Comparison of ENCODE assay signal across 8 cellular contexts in genomic region chr16:57042157-57043111, GRCh38. TPM values are rescaled to one million over a fixed set of nuclear protein-coding genes. Genes with fewer than 3 reads are reported as not detected.
DNase-seq lines count a peak whose midpoint lies in the region; ATAC-seq, FAIRE-seq and TF ChIP-seq lines count a peak whose summit lies in the region.

No MANE protein-coding gene starts in this region.

- peak overlapping the region; percentile 46 for H3K9ac ChIP-seq in GM12878 (ENCODE audit: control insufficient read depth, insufficient read depth, low read length)

- peak overlapping the region; percentile 43; the same call in 1 of the 2 replicates for H3K4me3 ChIP-seq in GM12878

- intact Hi-C loops in GM12878 (cut with micrococcal nuclease; ENCODE audit: unreplicated experiment): loop anchor here (5.0 kb wide), 1 partner anchor 40 kb away; no protein-coding TSS in a partner anchor

- peak overlapping the region; percentile 75 for H3K4me2 ChIP-seq in GM12878 (ENCODE audit: control insufficient read depth, insufficient read depth)

- H3K27me3 ChIP-seq in GM12878 (replicated peaks in 1 of 2; ENCODE audit: control insufficient read depth in 2 of 2, insufficient read depth in 2 of 2, low read length in 1 of 2): no peaks in the 10 kb centered on the region

- no peak overlapping the region for H2AFZ ChIP-seq in GM12878 (ENCODE audit: control insufficient read depth, low read depth, low read length)

- SMC1A ChIA-PET in GM12878 (lab: Charles Lee; ENCODE audit: uncharacterized antibody, unreplicated experiment): interaction anchor here (0.6 to 6.8 kb wide), 22 partner anchors 10 to 481 kb away, joined by 3 to 111 read pairs (median 6); partner anchors contain the start of gene NLRC5

- peak overlapping the region; percentile 78 for H3K27ac ChIP-seq in GM12878 (ENCODE audit: control insufficient read depth, insufficient read depth)

- peaks cover 93% of the 10 kb centered on the region for H3K4me1 ChIP-seq in GM12878 (ENCODE audit: control insufficient read depth, insufficient read depth, low read length)

- RAD21 ChIA-PET in GM12878 (lab: Charles Lee; ENCODE audit: unreplicated experiment): interaction anchor here (0.7 to 6.0 kb wide), 23 partner anchors 10 to 297 kb away, joined by 3 to 108 read pairs (median 6); partner anchors contain the start of gene NLRC5

- POLR2A ChIA-PET in GM12878 (lab: Charles Lee): interaction anchor here (0.9 to 6.0 kb wide), 16 partner anchors 14 to 101 kb away, joined by 3 to 104 read pairs (median 6); partner anchors contain the start of gene NLRC5

- H3K79me2 ChIP-seq in GM12878 (ENCODE audit: control insufficient read depth, insufficient read depth, low read length): peaks cover 1% of the 10 kb centered on the region; the same call in 1 of the 2 replicates

- TF ChIP-seq POLR2A in GM12878 (IDR thresholded peaks at IDR 0.05; ENCODE audit: low read depth, low read length): no peak; the same call in 1 of the 2 replicates

- CTCF ChIA-PET in GM12878 (lab: Yijun Ruan, JAX): interaction anchor here (0.8 to 7.8 kb wide), 15 partner anchors 15 to 125 kb away, joined by 3 to 155 read pairs (median 4); partner anchors contain the start of genes CETP and NLRC5

- ATAC-seq in GM18858 (IDR thresholded peaks at IDR 0.05; ENCODE audit: unreplicated experiment): peak; percentile 68
- ATAC-seq in HG03045 (IDR thresholded peaks at IDR 0.05; ENCODE audit: unreplicated experiment): peak; percentile 62
- ATAC-seq in GM12878: peak; percentile 76

- DNase-seq in T-helper 22 cell (ENCODE audit: low read depth) (peak; percentile 60), GM12878 (ENCODE audit: low read depth, low spot score) (peak; percentile 88), HK-2 (ENCODE audit: unreplicated experiment) (no peak), NCI-H2081 (lab: John Stamatoyannopoulos, UW) (no peak), DMS53 treated with DMSO at 0.1 percent for 48 hours (lab: John Stamatoyannopoulos, UW; ENCODE audit: unreplicated experiment) (no peak)
- peak; percentile 58 for DNase-seq in stimulated activated CD8-positive, alpha-beta memory T cell treated with anti-CD3 and anti-CD28 coated beads, Interleukin-15, amount 100 ng/mL, for 1 hour (ENCODE audit: low read depth)

- peak; percentile 36; the same call in 1 of the 2 replicates for TF ChIP-seq RAD21 in GM12878 (IDR thresholded peaks at IDR 0.05; ENCODE audit: insufficient read depth, low read depth, low read length)

- TF ChIP-seq CTCF in GM12878 (IDR thresholded peaks at IDR 0.05 in 2 of 3, conservative IDR thresholded peaks at IDR 0.05 in 1 of 3; ENCODE audit: control insufficient read depth in 2 of 3, extremely low read depth in 1 of 3, insufficient read depth in 1 of 3, low read depth in 3 of 3, low read length in 3 of 3): peak in 1 of 3 experiments; percentile 15; a peak in 1 of 6 replicates

- H3K9me3 ChIP-seq in GM12878 (replicated peaks; ENCODE audit: control insufficient read depth, insufficient read depth, low read length): no peaks in the 10 kb centered on the region; the same call in 2 of the 3 replicates

- 1% methylated on average over 14 of the region's 14 CpGs for WGBS in GM12878 (ENCODE audit: insufficient coverage, insufficient replicate concordance, low lambda C conversion rate, missing lambda C conversion rate)

- H4K20me1 ChIP-seq in GM12878 (ENCODE audit: control insufficient read depth, insufficient read depth): no peaks in the 10 kb centered on the region

- peaks cover 7 to 16% of the 10 kb centered on the region in 2 experiments for H3K36me3 ChIP-seq in GM12878 (ENCODE audit: control insufficient read depth in 2 of 2, insufficient read depth in 2 of 2, low read length in 1 of 2)

- FAIRE-seq in GM12878 (lab: Jason Lieb, UNC): peak; percentile 66

- TF ChIP-seq EP300 in GM12878 (IDR thresholded peaks at IDR 0.05; ENCODE audit: borderline replicate concordance in 1 of 2, control insufficient read depth in 1 of 2, low read depth in 2 of 2, low read length in 2 of 2): peak; percentile 77 to 83

- BruUV-seq in GM12878 (replicated peaks; lab: Mats Ljungman, UMichigan): no TSS peak

- in situ Hi-C loops in GM12878 (cut with MboI): loop anchor here (5.0 kb wide), 2 partner anchors 70 to 175 kb away; partner anchors contain the start of gene SLC12A3

TF ChIP-seq in GM12878, 131 proteins besides CTCF, POLR2A, EP300 and RAD21 (continues in another document):
- TF ChIP-seq KAT2A (conservative IDR thresholded peaks at IDR 0.05; ENCODE audit: control insufficient read depth, low read depth, low read length) (no peak), TCF12 (IDR thresholded peaks at IDR 0.05; ENCODE audit: low read depth, low read length) (peak; percentile 91), E4F1 (IDR thresholded peaks at IDR 0.05; ENCODE audit: borderline replicate concordance, partially characterized antibody) (no peak), FOXM1 (IDR thresholded peaks at IDR 0.05; ENCODE audit: low read depth, low read length) (no peak), CBX3 (IDR thresholded peaks at IDR 0.05; ENCODE audit: borderline replicate concordance, low read depth) (no peak), SIN3A (IDR thresholded peaks at IDR 0.05; ENCODE audit: low read depth, low read length) (no peak), LARP7 (IDR thresholded peaks at IDR 0.05) (peak; percentile 27; the same call in 1 of the 2 replicates), JUND (IDR thresholded peaks at IDR 0.05; ENCODE audit: low read depth, low read length) (0 out of 2 replicates have a peak, but pooled peaks have one; percentile 68), ZNF274 (IDR thresholded peaks at IDR 0.05; ENCODE audit: insufficient read depth, insufficient read length) (no peak), IKZF1 (conservative IDR thresholded peaks at IDR 0.05) (peak; percentile 74), ESRRA (IDR thresholded peaks at IDR 0.05; ENCODE audit: low read length) (no peak), SREBF1 (IDR thresholded peaks at IDR 0.05; ENCODE audit: low read length) (no peak), BMI1 (IDR thresholded peaks at IDR 0.05; ENCODE audit: borderline replicate concordance) (peak; percentile 52), CBX5 (IDR thresholded peaks at IDR 0.05; ENCODE audit: low read depth) (no peak), IRF4 (IDR thresholded peaks at IDR 0.05; ENCODE audit: low read depth, low read length) (peak; percentile 88)

RNA-seq across cellular contexts. Expression of gene CPNE2, which starts 49.9 kb away (rescaled TPM):
- total RNA-seq in GM12878 (2013; cell fraction: nucleolus; rRNA removed): 7.8 and 9.0 TPM in 2 replicates
- total RNA-seq in GM12878 (2014; rRNA removed): 13.6 and 14.5 TPM in 2 replicates
- total RNA-seq in GM12878 (2014; rRNA removed; fragmentation: Illumina TruSeq; extraction: Trizol): 9.8 and 10.5 TPM in 2 replicates
- total RNA-seq in GM12878 (2021): 13.7 and 14.5 TPM in 2 replicates
- polyA plus RNA-seq in GM12878 (2011; ENCODE audit: low read depth): 5.7 TPM
- 3.4 and 7.7 TPM in 2 replicates for polyA plus RNA-seq in GM12878 (2011; rRNA removed)
- polyA plus RNA-seq in GM12878 (2011; cell fraction: cytosol; rRNA removed): 8.4 and 10.6 TPM in 2 replicates
- 4.7 and 6.0 TPM in 2 replicates for polyA plus RNA-seq in GM12878 (2011; cell fraction: nucleus; rRNA removed)
- polyA plus RNA-seq in GM12878 (2012): 7.1 and 12.0 TPM in 2 replicates
- 16.9 and 18.5 TPM in 2 replicates for polyA plus RNA-seq in GM12878 (2014; fragmentation: Illumina TruSeq; extraction: Trizol)
- 1 to 10 TPM; 4.8 to 5.6 TPM for polyA plus RNA-seq in GM12878 (2014; fragmentation: Nextera tagmentation; extraction: Ambion mirVana)
- polyA plus RNA-seq in GM12878 (2014; rRNA removed): 22.1 and 23.5 TPM in 2 replicates
- 10 to 100 TPM in 1 of 2 experiments, 1 to 10 TPM in 1; 3.1 to 10.0 TPM for polyA plus RNA-seq in GM12878 (2016; fragmentation: Nextera tagmentation; extraction: Ambion mirVana)
- polyA minus RNA-seq in GM12878 (2011; rRNA and poly(A)+ RNA removed): 5.6 and 8.1 TPM in 2 replicates
- 2.5 and 2.8 TPM in 2 replicates for polyA minus RNA-seq in GM12878 (2011; cell fraction: cytosol; rRNA and poly(A)+ RNA removed)
- polyA minus RNA-seq in GM12878 (2011; cell fraction: nucleus; rRNA and poly(A)+ RNA removed): 2.1 and 5.5 TPM in 2 replicates

RNA-seq across cellular contexts. Expression of gene NLRC5, which starts 53.1 kb away (rescaled TPM):
- total RNA-seq in GM12878 (2013; cell fraction: nucleolus; rRNA removed): 626 and 671 TPM in 2 replicates
- total RNA-seq in GM12878 (2014; rRNA removed): 60.3 and 65.3 TPM in 2 replicates
- total RNA-seq in GM12878 (2014; rRNA removed; fragmentation: Illumina TruSeq; extraction: Trizol): 49.2 and 54.3 TPM in 2 replicates
- 86.2 and 105 TPM in 2 replicates for total RNA-seq in GM12878 (2021)
- polyA plus RNA-seq in GM12878 (2011; ENCODE audit: low read depth): 26.2 TPM
- 62.1 and 88.8 TPM in 2 replicates for polyA plus RNA-seq in GM12878 (2011; rRNA removed)
- polyA plus RNA-seq in GM12878 (2011; cell fraction: cytosol; rRNA removed): 73.8 and 102 TPM in 2 replicates
- 528 TPM in 2 replicates for polyA plus RNA-seq in GM12878 (2011; cell fraction: nucleus; rRNA removed)
- polyA plus RNA-seq in GM12878 (2012): 39.6 and 49.1 TPM in 2 replicates
- 51.5 and 73.0 TPM in 2 replicates for polyA plus RNA-seq in GM12878 (2014; fragmentation: Illumina TruSeq; extraction: Trizol)
- 10 to 100 TPM; 13.1 to 14.2 TPM for polyA plus RNA-seq in GM12878 (2014; fragmentation: Nextera tagmentation; extraction: Ambion mirVana)
- 83.8 and 84.2 TPM in 2 replicates for polyA plus RNA-seq in GM12878 (2014; rRNA removed)
- polyA plus RNA-seq in GM12878 (2016; fragmentation: Nextera tagmentation; extraction: Ambion mirVana): 10 to 100 TPM; 43.7 to 49.1 TPM
- polyA minus RNA-seq in GM12878 (2011; rRNA and poly(A)+ RNA removed): 197 and 272 TPM in 2 replicates
- polyA minus RNA-seq in GM12878 (2011; cell fraction: cytosol; rRNA and poly(A)+ RNA removed): 42.9 and 54.2 TPM in 2 replicates
- 281 and 428 TPM in 2 replicates for polyA minus RNA-seq in GM12878 (2011; cell fraction: nucleus; rRNA and poly(A)+ RNA removed)

Comparison
In these comparisons a context has a peak if more than half of its experiments do, and no peak if none do; other contexts are left out.
1. DNase-seq: peak in T-helper 22 cell (single experiment), GM12878 (single experiment) and stimulated activated CD8-positive, alpha-beta memory T cell treated with anti-CD3 and anti-CD28 coated beads, Interleukin-15, amount 100 ng/mL, for 1 hour (single experiment); none in HK-2 (single experiment), NCI-H2081 (0 of 2) and DMS53 treated with DMSO at 0.1 percent for 48 hours (single experiment).
2. Peak in every context shown above with its lines, with median percentiles within 50 percentile points of each other: ATAC-seq.